In genomic region chr11:58592760-58593472, GRCh38 we compare ENCODE assay signal across 10 cellular contexts. TPM values are rescaled to one million over a fixed set of nuclear protein-coding genes. Genes with fewer than 3 reads are reported as not detected.
A peak's percentile ranks its signal among the peaks of the same experiment; 100 is the strongest.
DNase-seq lines count a peak whose midpoint lies in the region; ATAC-seq and TF ChIP-seq lines count a peak whose summit lies in the region.
"Had no signal": no experiment of that assay in that cellular context is flagged by ENCODE, and none has a peak within 500 bp of the region (broad histone marks: within the 10 kb centered on the region; RNA-seq: fewer than 3 reads in every experiment).

No MANE protein-coding gene starts in this region.

- CTCF ChIA-PET in WTC11 (lab: Charles Lee) = no interaction called here

- H2AFZ ChIP-seq in hepatocyte = no peak overlapping the region

- no peak for TF ChIP-seq CTCF in left ventricle myocardium inferior (IDR thresholded peaks at IDR 0.05; ENCODE audit: borderline replicate concordance)
- no peak for TF ChIP-seq CTCF in WTC11 (IDR thresholded peaks at IDR 0.05)
- TF ChIP-seq CTCF in hepatocyte (IDR thresholded peaks at IDR 0.05; ENCODE audit: poor library complexity) = no peak

- H3K27ac ChIP-seq in left ventricle myocardium inferior (replicated peaks) (no peak overlapping the region), hepatocyte (no peak overlapping the region)

- peaks cover 100% of the 10 kb centered on the region for H3K79me2 ChIP-seq in hepatocyte

- no peaks in the 10 kb centered on the region for H3K9me3 ChIP-seq in left ventricle myocardium inferior (replicated peaks)
- H3K9me3 ChIP-seq in hepatocyte (ENCODE audit: low read depth) = no peaks in the 10 kb centered on the region

- peaks cover 10% of the 10 kb centered on the region for H3K36me3 ChIP-seq in left ventricle myocardium inferior
- no peaks in the 10 kb centered on the region for H3K36me3 ChIP-seq in hepatocyte (replicated peaks; ENCODE audit: insufficient read depth, low read depth)

- H3K27ac Mint-ChIP-seq in WTC11 = 0 out of 2 replicates have a peak overlapping the region, but pooled peaks have one; percentile 17

- intact Hi-C loops in left ventricle myocardium superior (cut with micrococcal nuclease) (no loop called here), left ventricle myocardium inferior (cut with micrococcal nuclease) (no loop called here)

- H3K4me1 ChIP-seq in left ventricle myocardium inferior (peaks cover 67% of the 10 kb centered on the region), hepatocyte (ENCODE audit: insufficient read depth) (peaks cover 10% of the 10 kb centered on the region)

- peak; percentile 41 for ATAC-seq in left ventricle myocardium superior
- ATAC-seq in WTC11 = peak; percentile 81

- no peak overlapping the region for H3K4me3 ChIP-seq in left ventricle myocardium inferior
- no peak overlapping the region for H3K4me3 ChIP-seq in hepatocyte

- DNase-seq in left ventricle myocardium superior (no peak), left ventricle myocardium inferior (no peak), WTC11 (ENCODE audit: low spot score) (no peak), hepatocyte (ENCODE audit: low spot score) (peak; percentile 13), GF-D8 (lab: John Stamatoyannopoulos, UW) (no peak), NCI-H524 treated with DMSO at 0.1 percent for 48 hours (lab: John Stamatoyannopoulos, UW) (no peak), NCI-H128 (lab: John Stamatoyannopoulos, UW; ENCODE audit: unreplicated experiment) (no peak), NCI-H526 treated with DMSO at 0.1 percent for 48 hours (lab: John Stamatoyannopoulos, UW) (no peak)
- DNase-seq: NCI-H187 treated with DMSO at 0.1 percent for 48 hours had no signal

- H3K4me2 ChIP-seq in hepatocyte = no peak overlapping the region

- H3K9me2 ChIP-seq in hepatocyte (replicated peaks; ENCODE audit: insufficient read depth) = no peaks in the 10 kb centered on the region

- H3K27me3 ChIP-seq in left ventricle myocardium inferior (ENCODE audit: low read depth) (no peaks in the 10 kb centered on the region), hepatocyte (no peaks in the 10 kb centered on the region)

- WGBS in hepatocyte (ENCODE audit: low lambda C conversion rate, missing lambda C conversion rate) = 88% methylated on average over 5 of the region's 5 CpGs

- no peaks in the 10 kb centered on the region for H3K9me3 Mint-ChIP-seq in WTC11
- H3K9me3 Mint-ChIP-seq: nephron had no signal

- peaks cover 9% of the 10 kb centered on the region for H3K4me1 Mint-ChIP-seq in WTC11

- peaks cover 22% of the 10 kb centered on the region for H4K20me1 ChIP-seq in hepatocyte (ENCODE audit: insufficient read depth, poor library complexity, severe bottlenecking)

- H3K27me3 Mint-ChIP-seq in WTC11 (ENCODE audit: low read depth) = no peaks in the 10 kb centered on the region

- no peak overlapping the region for H3K4me3 Mint-ChIP-seq in WTC11
- H3K4me3 Mint-ChIP-seq: nephron had no signal

- H3K36me3 Mint-ChIP-seq in WTC11 = peaks cover 10% of the 10 kb centered on the region

- POLR2A ChIA-PET in WTC11 (lab: Charles Lee) = no interaction called here

TF ChIP-seq in WTC11, 78 proteins besides CTCF, POLR2A, EP300 and RAD21 (continues in another document):
- TF ChIP-seq PRRX2 (CRISPR knock-in tag; IDR thresholded peaks at IDR 0.05) (no peak), FOXP1 (CRISPR knock-in tag; IDR thresholded peaks at IDR 0.05; ENCODE audit: borderline replicate concordance) (no peak), AFF4 (CRISPR knock-in tag; IDR thresholded peaks at IDR 0.05; ENCODE audit: borderline replicate concordance) (no peak), ATF2 (CRISPR knock-in tag; IDR thresholded peaks at IDR 0.05; ENCODE audit: borderline replicate concordance, low read depth) (no peak), MYBL2 (CRISPR knock-in tag; IDR thresholded peaks at IDR 0.05) (no peak), TEAD4 (CRISPR knock-in tag; IDR thresholded peaks at IDR 0.05) (no peak), ERG (CRISPR knock-in tag; IDR thresholded peaks at IDR 0.05) (no peak), FOXJ3 (CRISPR knock-in tag; IDR thresholded peaks at IDR 0.05; ENCODE audit: borderline replicate concordance) (no peak), ZNF121 (CRISPR knock-in tag; IDR thresholded peaks at IDR 0.05) (no peak), ZNF425 (CRISPR knock-in tag; conservative IDR thresholded peaks at IDR 0.05) (no peak), KAT7 (CRISPR knock-in tag; IDR thresholded peaks at IDR 0.05; ENCODE audit: borderline replicate concordance) (no peak)

RNA-seq across cellular contexts. Expression of gene ZFP91, which starts 14.1 kb away (rescaled TPM):
- total RNA-seq in left ventricle myocardium superior (64.4 TPM), left ventricle myocardium inferior (60.5 TPM), WTC11 (2021) (27.0 to 29.0 TPM (median 28.1 TPM) in 3 replicates), hepatocyte (42.0 and 45.9 TPM in 2 replicates)
- polyA plus RNA-seq in hepatocyte = 13.7 and 15.4 TPM in 2 replicates

RNA-seq across cellular contexts. Expression of gene LPXN, which starts 17.3 kb away (rescaled TPM):
- total RNA-seq in left ventricle myocardium superior (5.0 TPM), left ventricle myocardium inferior (4.4 TPM), WTC11 (2021) (2.1 to 2.7 TPM (median 2.6 TPM) in 3 replicates), hepatocyte (3.1 and 3.2 TPM in 2 replicates)
- 2.3 and 3.7 TPM in 2 replicates for polyA plus RNA-seq in hepatocyte

RNA-seq across cellular contexts. Expression of gene CNTF, which starts 29.5 kb away (rescaled TPM):
- total RNA-seq in left ventricle myocardium superior = 1.4 TPM
- total RNA-seq in left ventricle myocardium inferior = 0.93 TPM
- total RNA-seq in WTC11 (2021) = 0.55 to 1.6 TPM (median 0.82 TPM) in 3 replicates
- 3.1 and 3.6 TPM in 2 replicates for total RNA-seq in hepatocyte
- not detected in 2 replicates for polyA plus RNA-seq in hepatocyte
